Comparison of ENCODE assay signal across 12 cellular contexts in the genomic region with DNA sequence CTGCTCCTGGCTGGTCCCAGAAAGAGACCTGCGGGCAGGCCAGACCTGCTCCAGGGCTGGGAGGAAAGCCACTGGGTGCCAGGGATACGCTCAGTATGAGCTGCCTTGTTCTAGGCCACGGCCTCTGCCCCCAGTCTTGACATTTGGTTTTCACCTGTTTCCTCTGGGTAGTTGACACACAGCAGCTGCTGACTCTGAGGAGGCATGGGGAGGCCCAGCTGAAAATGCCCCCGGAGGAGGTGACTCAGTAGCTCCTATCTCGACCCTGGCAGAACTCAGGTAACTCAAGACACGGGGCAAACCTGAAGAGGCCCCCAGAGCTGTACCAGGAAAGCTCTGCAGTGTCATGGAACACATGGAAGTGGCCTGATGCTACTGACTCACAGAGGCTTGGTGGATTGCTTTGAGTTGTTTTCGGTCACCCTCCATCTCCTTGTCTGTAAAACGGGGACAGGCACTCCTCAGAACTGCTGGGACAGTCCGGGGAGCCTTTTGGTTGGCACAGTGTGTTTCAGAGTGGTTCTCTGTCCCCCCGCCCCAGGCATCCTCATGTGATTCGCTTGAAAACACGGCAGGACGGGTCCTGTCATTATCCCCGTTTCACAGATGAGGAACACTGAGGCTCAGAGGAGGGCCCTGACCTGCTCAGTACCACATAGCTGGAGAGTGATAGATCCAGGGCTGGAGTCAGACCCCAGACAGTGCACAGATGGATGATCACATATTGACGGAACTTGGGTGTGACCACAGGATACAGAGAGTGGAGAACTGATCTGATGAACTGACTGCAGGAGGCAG. TPM values are rescaled to one million over a fixed set of nuclear protein-coding genes. Genes with fewer than 3 reads are reported as not detected.
DNase-seq lines count a peak whose midpoint lies in the region; ATAC-seq and TF ChIP-seq lines count a peak whose summit lies in the region.
"Had no signal": no experiment of that assay in that cellular context is flagged by ENCODE, and none has a peak within 500 bp of the region (broad histone marks: within the 10 kb centered on the region; RNA-seq: fewer than 3 reads in every experiment).

No MANE protein-coding gene starts in this region.

- H4K20me1 ChIP-seq in PC-3 (ENCODE audit: low read length): no peaks in the 10 kb centered on the region

- ATAC-seq in effector memory CD8-positive, alpha-beta T cell (replicated peaks): no peak
- ATAC-seq in stimulated activated effector memory CD8-positive, alpha-beta T cell treated with anti-CD3 and anti-CD28 coated beads, Interleukin-12 subunit alpha, Interleukin-12 subunit beta, amount 100 ng/mL, for 72 hours: peak; percentile 73
- no peak for ATAC-seq in PC-3

- H2AFZ ChIP-seq in PC-3 (ENCODE audit: low read length): no peak overlapping the region

- H3K9me2 ChIP-seq in PC-3 (replicated peaks; ENCODE audit: low read length): no peaks in the 10 kb centered on the region

- H3K36me3 ChIP-seq in PC-3 (ENCODE audit: low read depth, low read length): no peaks in the 10 kb centered on the region

- no peaks in the 10 kb centered on the region for H3K9me3 ChIP-seq in PC-3 (ENCODE audit: low read length)

- no peaks in the 10 kb centered on the region for H3K27me3 Mint-ChIP-seq in activated CD4-positive, alpha-beta T cell treated with anti-CD3 and anti-CD28 coated beads, Interleukin-2, amount 10 ng/mL, durations not matched to agents 7 days and 5 days
- no peaks in the 10 kb centered on the region for H3K27me3 Mint-ChIP-seq in effector memory CD8-positive, alpha-beta T cell

- BruUV-seq in PC-3 (replicated peaks; lab: Mats Ljungman, UMichigan): no TSS peak

- intact Hi-C loops in PC-3 (cut with micrococcal nuclease): no loop called here

- H3K9ac ChIP-seq in PC-3 (ENCODE audit: low read length): no peak overlapping the region

- no peaks in the 10 kb centered on the region for H3K79me2 ChIP-seq in PC-3 (ENCODE audit: low read length)

- no peaks in the 10 kb centered on the region for H3F3A ChIP-seq in PC-3 (ENCODE audit: low read length, unreplicated experiment)

- peaks cover 32% of the 10 kb centered on the region for H3K4me1 Mint-ChIP-seq in activated CD4-positive, alpha-beta T cell treated with anti-CD3 and anti-CD28 coated beads, Interleukin-2, amount 10 ng/mL, durations not matched to agents 7 days and 5 days
- H3K4me1 Mint-ChIP-seq in effector memory CD8-positive, alpha-beta T cell (ENCODE audit: low read depth in 2 of 2): peaks cover 52 to 58% of the 10 kb centered on the region in 2 donors
- peaks cover 78% of the 10 kb centered on the region for H3K4me1 Mint-ChIP-seq in stimulated activated effector memory CD8-positive, alpha-beta T cell treated with anti-CD3 and anti-CD28 coated beads, Interleukin-12 subunit alpha, Interleukin-12 subunit beta, amount 100 ng/mL, for 72 hours

- H3K4me2 ChIP-seq in PC-3 (ENCODE audit: low read length): no peak overlapping the region

- no peak overlapping the region for H3K4me3 ChIP-seq in PC-3 (ENCODE audit: low read length)

- H3K4me1 ChIP-seq in PC-3 (ENCODE audit: insufficient read depth, low read length): peaks cover 35% of the 10 kb centered on the region

- no peak for DNase-seq in activated CD4-positive, alpha-beta T cell treated with anti-CD3 and anti-CD28 coated beads, Interleukin-2, amount 10 ng/mL, durations not matched to agents 7 days and 5 days
- DNase-seq in activated CD4-positive, alpha-beta T cell treated with anti-CD3 and anti-CD28 coated beads for 1 hour: no peak
- peak; percentile 82 for DNase-seq in activated CD8-positive, alpha-beta memory T cell treated with anti-CD3 and anti-CD28 coated beads for 24 hours
- DNase-seq in effector memory CD8-positive, alpha-beta T cell: no peak
- peak in 1 of 2 donors; percentile 75 for DNase-seq in stimulated activated effector memory CD8-positive, alpha-beta T cell treated with anti-CD3 and anti-CD28 coated beads, Interleukin-12 subunit alpha, Interleukin-12 subunit beta, amount 100 ng/mL, for 72 hours (ENCODE audit: low spot score in 2 of 2)
- no peak for DNase-seq in hypothalamus (lab: John Stamatoyannopoulos, UW)
- no peak for DNase-seq in PC-3
- no peak for DNase-seq in HUDEP-2 (lab: John Stamatoyannopoulos, UW; ENCODE audit: unreplicated experiment in 76 of 76)
- DNase-seq: DMS79 treated with DMSO at 0.1 percent for 48 hours, foreskin melanocyte, NCI-H1105 treated with DMSO at 0.1 percent for 48 hours had no signal

- peak overlapping the region; percentile 32 for H3K27ac Mint-ChIP-seq in activated CD4-positive, alpha-beta T cell treated with anti-CD3 and anti-CD28 coated beads, Interleukin-2, amount 10 ng/mL, durations not matched to agents 7 days and 5 days
- H3K27ac Mint-ChIP-seq in effector memory CD8-positive, alpha-beta T cell: peak overlapping the region; percentile 80 to 91
- H3K27ac Mint-ChIP-seq in stimulated activated effector memory CD8-positive, alpha-beta T cell treated with anti-CD3 and anti-CD28 coated beads, Interleukin-12 subunit alpha, Interleukin-12 subunit beta, amount 100 ng/mL, for 72 hours: peak overlapping the region; percentile 97

- H3K9me3 Mint-ChIP-seq in activated CD4-positive, alpha-beta T cell treated with anti-CD3 and anti-CD28 coated beads, Interleukin-2, amount 10 ng/mL, durations not matched to agents 7 days and 5 days: no peaks in the 10 kb centered on the region
- H3K9me3 Mint-ChIP-seq in effector memory CD8-positive, alpha-beta T cell: peaks cover 0 to 2% of the 10 kb centered on the region in 2 donors
- H3K9me3 Mint-ChIP-seq in stimulated activated effector memory CD8-positive, alpha-beta T cell treated with anti-CD3 and anti-CD28 coated beads, Interleukin-12 subunit alpha, Interleukin-12 subunit beta, amount 100 ng/mL, for 72 hours: peaks cover 3% of the 10 kb centered on the region

- POLR2A ChIA-PET in activated CD4-positive, alpha-beta T cell treated with anti-CD3 and anti-CD28 coated beads, Interleukin-2, amount 10 ng/mL, durations not matched to agents 7 days and 5 days (lab: Charles Lee): no interaction called here
- POLR2A ChIA-PET in PC-3 (lab: Charles Lee; ENCODE audit: unreplicated experiment): no interaction called here

- no peaks in the 10 kb centered on the region for H3K36me3 Mint-ChIP-seq in activated CD4-positive, alpha-beta T cell treated with anti-CD3 and anti-CD28 coated beads, Interleukin-2, amount 10 ng/mL, durations not matched to agents 7 days and 5 days (ENCODE audit: low read depth)
- peaks cover 8% of the 10 kb centered on the region for H3K36me3 Mint-ChIP-seq in effector memory CD8-positive, alpha-beta T cell (ENCODE audit: insufficient read depth)
- peaks cover 35% of the 10 kb centered on the region for H3K36me3 Mint-ChIP-seq in stimulated activated effector memory CD8-positive, alpha-beta T cell treated with anti-CD3 and anti-CD28 coated beads, Interleukin-12 subunit alpha, Interleukin-12 subunit beta, amount 100 ng/mL, for 72 hours

- CTCF ChIA-PET in activated CD4-positive, alpha-beta T cell treated with anti-CD3 and anti-CD28 coated beads, Interleukin-2, amount 10 ng/mL, durations not matched to agents 7 days and 5 days (lab: Charles Lee): interaction anchor here (0.8 to 1.6 kb wide), 4 partner anchors 13 to 24 kb away, joined by 3 read pairs; no protein-coding TSS in a partner anchor
- CTCF ChIA-PET in PC-3 (lab: Charles Lee): no interaction called here

- no peaks in the 10 kb centered on the region for H3K27me3 ChIP-seq in PC-3 (ENCODE audit: low read length)

- no peak overlapping the region for H3K27ac ChIP-seq in PC-3 (ENCODE audit: low read length)

- H3K4me3 Mint-ChIP-seq in activated CD4-positive, alpha-beta T cell treated with anti-CD3 and anti-CD28 coated beads, Interleukin-2, amount 10 ng/mL, durations not matched to agents 7 days and 5 days: no peak overlapping the region
- H3K4me3 Mint-ChIP-seq in effector memory CD8-positive, alpha-beta T cell: peak overlapping the region; percentile 15 to 38
- H3K4me3 Mint-ChIP-seq in stimulated activated effector memory CD8-positive, alpha-beta T cell treated with anti-CD3 and anti-CD28 coated beads, Interleukin-12 subunit alpha, Interleukin-12 subunit beta, amount 100 ng/mL, for 72 hours: peak overlapping the region; percentile 50

- no peak for TF ChIP-seq CTCF in PC-3 (conservative IDR thresholded peaks at IDR 0.05; ENCODE audit: low read depth, low read length)

RNA-seq across cellular contexts. Expression of a gene that starts 13.7 kb away (rescaled TPM):
- 1 to 10 TPM; 2.2 to 2.9 TPM for total RNA-seq in activated CD4-positive, alpha-beta T cell treated with anti-CD3 and anti-CD28 coated beads, Interleukin-2, amount 10 ng/mL, durations not matched to agents 7 days and 5 days
- 33.7 and 41.5 TPM in 2 replicates for total RNA-seq in PC-3 (2014; rRNA removed)

RNA-seq across cellular contexts. Expression of a gene that starts 53.4 kb away (rescaled TPM):
- total RNA-seq in activated CD4-positive, alpha-beta T cell treated with anti-CD3 and anti-CD28 coated beads, Interleukin-2, amount 10 ng/mL, durations not matched to agents 7 days and 5 days: not detected
- total RNA-seq in PC-3 (2014; rRNA removed): not detected in 2 replicates
- total RNA-seq: kidney epithelial cell had no signal

Comparison
In these comparisons a context has a peak if more than half of its experiments do, and no peak if none do; other contexts are left out.
1. H3K27ac Mint-ChIP-seq: peak in every context shown above with its lines; median percentile 97 in stimulated activated effector memory CD8-positive, alpha-beta T cell treated with anti-CD3 and anti-CD28 coated beads, Interleukin-12 subunit alpha, Interleukin-12 subunit beta, amount 100 ng/mL, for 72 hours; 86 in effector memory CD8-positive, alpha-beta T cell; 32 in activated CD4-positive, alpha-beta T cell treated with anti-CD3 and anti-CD28 coated beads, Interleukin-2, amount 10 ng/mL, durations not matched to agents 7 days and 5 days.